ENCODE assay signal across 8 cellular contexts in the genomic region with DNA sequence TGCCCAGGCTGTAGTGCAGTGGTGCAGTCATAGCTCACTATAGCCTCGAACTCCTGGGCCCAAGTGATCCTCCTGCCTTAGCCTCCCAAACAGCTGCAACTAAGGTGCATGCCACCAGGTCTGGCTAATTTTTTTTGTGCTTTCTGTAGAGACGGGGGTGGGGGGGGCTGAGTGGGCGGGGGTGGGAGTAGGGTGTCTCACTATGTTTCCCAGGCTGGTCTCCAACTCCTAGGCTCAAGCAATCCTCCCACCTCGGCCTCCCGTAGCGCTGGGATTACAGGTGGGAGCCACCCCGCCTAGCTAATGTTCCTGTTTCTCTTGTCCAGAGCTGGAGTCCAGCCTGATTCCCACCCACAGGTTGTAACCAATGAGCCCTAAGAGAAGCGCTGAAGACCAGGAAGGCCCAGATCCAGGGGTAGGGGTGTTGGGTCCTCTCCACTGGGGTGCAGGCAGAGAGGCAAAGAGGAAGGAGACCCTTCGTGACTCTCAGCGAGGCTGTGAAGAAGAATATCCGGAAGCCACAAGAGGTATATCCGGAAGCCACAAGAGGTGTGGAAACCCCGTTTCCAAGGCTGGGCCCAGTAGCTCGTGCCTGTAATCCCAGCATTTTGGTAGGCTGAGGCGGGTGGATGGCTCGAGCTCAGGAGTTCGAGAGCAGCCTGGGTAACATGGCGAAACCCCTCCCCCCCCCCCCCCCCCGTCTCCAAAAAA.
A peak's percentile ranks its signal among the peaks of the same experiment; 100 is the strongest.
DNase-seq lines count a peak whose midpoint lies in the region.

No MANE protein-coding gene starts in this region.

- no peaks in the 10 kb centered on the region for H3K27me3 ChIP-seq in adipocyte (replicated peaks; ENCODE audit: control insufficient read depth, insufficient read depth, low read length)

- no peaks in the 10 kb centered on the region for H3K9me3 ChIP-seq in adipocyte (ENCODE audit: control insufficient read depth, low read length)

- H3K4me1 ChIP-seq in adipocyte (ENCODE audit: control insufficient read depth, insufficient read depth, low read length): peaks cover 27% of the 10 kb centered on the region

- peak overlapping the region; percentile 85 for H3K9ac ChIP-seq in adipocyte (ENCODE audit: low read length)

- DNase-seq in SIG-M5 treated with dmso at 0.1 percent for 504 hours (lab: John Stamatoyannopoulos, UW; ENCODE audit: unreplicated experiment): peak; percentile 73
- no peak for DNase-seq in SIG-M5 (lab: John Stamatoyannopoulos, UW)
- peak; percentile 75 for DNase-seq in SKM-1 (lab: John Stamatoyannopoulos, UW; ENCODE audit: unreplicated experiment)
- DNase-seq in adipocyte (ENCODE audit: low read depth): no peak
- DNase-seq in inferior parietal cortex (ENCODE audit: extremely low spot score): peak; percentile 28
- DNase-seq in stimulated activated CD4-positive, alpha-beta T cell treated with anti-CD3 and anti-CD28 coated beads, TNF-alpha, amount 100 ng/mL, for 24 hours (ENCODE audit: low read depth in 3 of 3): peak in 2 of 3 experiments; percentile 6 to 30
- no peak for DNase-seq in NK-92 (lab: John Stamatoyannopoulos, UW; ENCODE audit: unreplicated experiment)
- DNase-seq in DMS 273 treated with DMSO at 0.1 percent for 48 hours (lab: John Stamatoyannopoulos, UW): no peak

- H3K36me3 ChIP-seq in adipocyte (ENCODE audit: control insufficient read depth, insufficient read depth, low read length, severe bottlenecking): peaks cover 12% of the 10 kb centered on the region

- peak overlapping the region; percentile 82 for H3K4me3 ChIP-seq in adipocyte (ENCODE audit: low read length)

Comparison
In these comparisons a context has a peak if more than half of its experiments do, and no peak if none do; other contexts are left out.
1. DNase-seq: peak in SIG-M5 treated with dmso at 0.1 percent for 504 hours (single experiment), SKM-1 (single experiment), inferior parietal cortex (single experiment) and stimulated activated CD4-positive, alpha-beta T cell treated with anti-CD3 and anti-CD28 coated beads, TNF-alpha, amount 100 ng/mL, for 24 hours (2 of 3); none in SIG-M5 (single experiment), adipocyte (single experiment), NK-92 (single experiment) and DMS 273 treated with DMSO at 0.1 percent for 48 hours (single experiment).